ENCODE assay signal across 25 cellular contexts in the genomic region with DNA sequence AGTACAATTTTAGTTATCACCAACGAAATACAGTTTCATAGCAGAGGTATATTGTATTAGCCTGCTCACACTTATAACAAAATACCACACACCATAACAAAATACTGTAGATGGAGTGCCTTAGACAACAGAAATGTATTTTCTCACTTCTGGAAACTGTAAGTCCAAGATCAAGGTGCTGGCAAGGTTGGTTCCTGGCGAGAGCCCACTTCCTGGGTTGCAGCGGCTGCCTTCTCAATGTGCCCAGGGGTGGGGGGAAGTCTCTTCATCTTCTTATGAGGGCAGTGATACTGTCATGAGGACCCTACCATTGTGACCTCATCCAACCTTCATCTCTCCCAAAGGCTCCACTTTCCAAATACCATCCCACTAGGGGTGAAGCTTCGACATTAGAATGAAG.
"Had no signal": no experiment of that assay in that cellular context is flagged by ENCODE, and none has a peak within 500 bp of the region (broad histone marks: within the 10 kb centered on the region; RNA-seq: fewer than 3 reads in every experiment).

No MANE protein-coding gene starts in this region.

- H3K36me3 Mint-ChIP-seq: naive thymus-derived CD4-positive, alpha-beta T cell; natural killer cell; neural progenitor cell; stimulated activated effector memory CD8-positive, alpha-beta T cell treated with anti-CD3 and anti-CD28 coated beads, Interleukin-12 subunit alpha, Interleukin-12 subunit beta, amount 100 ng/mL, for 72 hours; stimulated activated naive B cell treated with anti-CD40 and anti-IgM and Interleukin-4, amounts not matched to agents 10 μg/mL and 1 μg/mL and 100 μg/mL, for 72 hours had no signal

- H3K27ac ChIP-seq: neural progenitor cell, pancreas, prostate gland, right lobe of liver, sigmoid colon, stomach, thoracic aorta, thyroid gland, tibial nerve, upper lobe of left lung, uterus had no signal

- H3K9ac ChIP-seq: neural progenitor cell had no signal

- H3K9me3 Mint-ChIP-seq: naive thymus-derived CD4-positive, alpha-beta T cell; natural killer cell; neural progenitor cell; stimulated activated effector memory CD8-positive, alpha-beta T cell treated with anti-CD3 and anti-CD28 coated beads, Interleukin-12 subunit alpha, Interleukin-12 subunit beta, amount 100 ng/mL, for 72 hours; stimulated activated naive B cell treated with anti-CD40 and anti-IgM and Interleukin-4, amounts not matched to agents 10 μg/mL and 1 μg/mL and 100 μg/mL, for 72 hours; stimulated activated naive CD8-positive, alpha-beta T cell treated with anti-CD3 and anti-CD28 coated beads, Interleukin-15, Interleukin-2, amounts not matched to agents 100 ng/mL and 50 ng/mL, for 24 hours had no signal

- DNase-seq: naive thymus-derived CD4-positive, alpha-beta T cell; natural killer cell; retina; right cardiac atrium; right lobe of liver; sigmoid colon; small intestine; stimulated activated CD4-positive, alpha-beta T cell treated with anti-CD3 and anti-CD28 coated beads, Interleukin-15, amount 100 ng/mL, for 24 hours; stimulated activated CD4-positive, alpha-beta T cell treated with anti-CD3 and anti-CD28 coated beads, Interleukin-2, amount 100 ng/mL, for 24 hours; stimulated activated CD4-positive, alpha-beta T cell treated with anti-CD3 and anti-CD28 coated beads, Interleukin-2, amount 100 ng/mL, for 48 hours; stimulated activated CD4-positive, alpha-beta T cell treated with anti-CD3 and anti-CD28 coated beads, Interleukin-4, amount 100 ng/mL, for 24 hours; stimulated activated naive B cell treated with anti-CD40 and anti-IgM and Interleukin-4, amounts not matched to agents 10 μg/mL and 1 μg/mL and 100 μg/mL, for 72 hours; stimulated activated naive CD4-positive, alpha-beta T cell treated with Interleukin-2 at 50 U/mL for 16 hours; stomach; thyroid gland; upper lobe of left lung; uterus had no signal

- H3K9me3 ChIP-seq: pancreas, prostate gland, right lobe of liver, sigmoid colon, stomach, thoracic aorta, thyroid gland, upper lobe of left lung, uterus had no signal

- ATAC-seq: naive thymus-derived CD4-positive, alpha-beta T cell; natural killer cell; pancreas; right cardiac atrium; right lobe of liver; stimulated activated effector memory CD8-positive, alpha-beta T cell treated with anti-CD3 and anti-CD28 coated beads, Interleukin-12 subunit alpha, Interleukin-12 subunit beta, amount 100 ng/mL, for 72 hours; stimulated activated naive B cell treated with anti-CD40 and anti-IgM and Interleukin-4, amounts not matched to agents 10 μg/mL and 1 μg/mL and 100 μg/mL, for 72 hours had no signal

- H3K4me2 ChIP-seq: neural progenitor cell had no signal

- H3K4me3 ChIP-seq: neural progenitor cell, pancreas, prostate gland, right lobe of liver, sigmoid colon, stomach, thoracic aorta, thyroid gland, tibial nerve, upper lobe of left lung, uterus had no signal

- H3K4me1 ChIP-seq: neural progenitor cell, pancreas, prostate gland, right lobe of liver, sigmoid colon, stomach, thyroid gland, tibial nerve, upper lobe of left lung, uterus had no signal

- H2AFZ ChIP-seq: neural progenitor cell had no signal

- H3K4me1 Mint-ChIP-seq: nephron; neural progenitor cell; stimulated activated effector memory CD8-positive, alpha-beta T cell treated with anti-CD3 and anti-CD28 coated beads, Interleukin-12 subunit alpha, Interleukin-12 subunit beta, amount 100 ng/mL, for 72 hours had no signal

- H3K27ac Mint-ChIP-seq: naive thymus-derived CD4-positive, alpha-beta T cell; natural killer cell; nephron; neural progenitor cell; stimulated activated effector memory CD8-positive, alpha-beta T cell treated with anti-CD3 and anti-CD28 coated beads, Interleukin-12 subunit alpha, Interleukin-12 subunit beta, amount 100 ng/mL, for 72 hours; stimulated activated naive B cell treated with anti-CD40 and anti-IgM and Interleukin-4, amounts not matched to agents 10 μg/mL and 1 μg/mL and 100 μg/mL, for 72 hours; stimulated activated naive CD8-positive, alpha-beta T cell treated with anti-CD3 and anti-CD28 coated beads, Interleukin-15, Interleukin-2, amounts not matched to agents 100 ng/mL and 50 ng/mL, for 24 hours had no signal

- H3K4me3 Mint-ChIP-seq: naive thymus-derived CD4-positive, alpha-beta T cell; natural killer cell; nephron; neural progenitor cell; stimulated activated effector memory CD8-positive, alpha-beta T cell treated with anti-CD3 and anti-CD28 coated beads, Interleukin-12 subunit alpha, Interleukin-12 subunit beta, amount 100 ng/mL, for 72 hours; stimulated activated naive B cell treated with anti-CD40 and anti-IgM and Interleukin-4, amounts not matched to agents 10 μg/mL and 1 μg/mL and 100 μg/mL, for 72 hours; stimulated activated naive CD8-positive, alpha-beta T cell treated with anti-CD3 and anti-CD28 coated beads, Interleukin-15, Interleukin-2, amounts not matched to agents 100 ng/mL and 50 ng/mL, for 24 hours had no signal

- H3K27me3 ChIP-seq: neural progenitor cell, pancreas, right lobe of liver, thyroid gland, upper lobe of left lung, uterus had no signal

- H3K36me3 ChIP-seq: neural progenitor cell, pancreas, prostate gland, right lobe of liver, sigmoid colon, stomach, thoracic aorta, thyroid gland, tibial nerve, upper lobe of left lung, uterus had no signal
